In genomic region chr10:78914060-78914378, GRCh38 we compare ENCODE assay signal across 13 cellular contexts.
"Had no signal": no experiment of that assay in that cellular context is flagged by ENCODE, and none has a peak within 500 bp of the region (broad histone marks: within the 10 kb centered on the region; RNA-seq: fewer than 3 reads in every experiment).

No MANE protein-coding gene starts in this region.

- H3K36me3 ChIP-seq: adrenal gland, prostate gland, transverse colon had no signal

- H3K4me3 Mint-ChIP-seq: central memory CD8-positive, alpha-beta T cell; dendritic cell treated with granulocyte-macrophage colony-stimulating factor and Interleukin-4, amounts not matched to agents 40 ng/mL and 50 ng/mL, for 4 days; effector memory CD8-positive, alpha-beta T cell; naive B cell; stimulated activated memory B cell treated with anti-CD40 and anti-IgM and Interleukin-4, amounts not matched to agents 10 μg/mL and 1 μg/mL and 100 μg/mL, for 72 hours had no signal

- H3K4me1 Mint-ChIP-seq: central memory CD8-positive, alpha-beta T cell; naive B cell; stimulated activated memory B cell treated with anti-CD40 and anti-IgM and Interleukin-4, amounts not matched to agents 10 μg/mL and 1 μg/mL and 100 μg/mL, for 72 hours had no signal

- DNase-seq: activated CD4-positive, alpha-beta T cell treated with anti-CD3 and anti-CD28 coated beads, Interleukin-2, amount 50 U/mL, for 1 hour; activated naive CD4-positive, alpha-beta T cell treated with anti-CD3 and anti-CD28 coated beads, Interleukin-2, amount 50 U/mL, for 16 hours; effector memory CD8-positive, alpha-beta T cell; erythroblast; naive B cell; stimulated activated CD4-positive, alpha-beta T cell treated with anti-CD3 and anti-CD28 coated beads, Interleukin-1b, Interleukin-23, amount 100 ng/mL, for 48 hours had no signal

- H3K9me3 Mint-ChIP-seq: central memory CD8-positive, alpha-beta T cell; dendritic cell treated with granulocyte-macrophage colony-stimulating factor and Interleukin-4, amounts not matched to agents 40 ng/mL and 50 ng/mL, for 4 days; effector memory CD8-positive, alpha-beta T cell; stimulated activated memory B cell treated with anti-CD40 and anti-IgM and Interleukin-4, amounts not matched to agents 10 μg/mL and 1 μg/mL and 100 μg/mL, for 72 hours had no signal

- H3K27me3 ChIP-seq: adrenal gland, transverse colon had no signal

- H3K27ac Mint-ChIP-seq: dendritic cell treated with granulocyte-macrophage colony-stimulating factor and Interleukin-4, amounts not matched to agents 40 ng/mL and 50 ng/mL, for 4 days; effector memory CD8-positive, alpha-beta T cell; naive B cell; stimulated activated memory B cell treated with anti-CD40 and anti-IgM and Interleukin-4, amounts not matched to agents 10 μg/mL and 1 μg/mL and 100 μg/mL, for 72 hours had no signal

- ATAC-seq: effector memory CD8-positive, alpha-beta T cell; stimulated activated memory B cell treated with anti-CD40 and anti-IgM and Interleukin-4, amounts not matched to agents 10 μg/mL and 1 μg/mL and 100 μg/mL, for 72 hours had no signal

- H3K27me3 Mint-ChIP-seq: central memory CD8-positive, alpha-beta T cell had no signal

- H3K4me3 ChIP-seq: adrenal gland, lung, prostate gland, transverse colon had no signal

- H3K9me3 ChIP-seq: adrenal gland, prostate gland, transverse colon had no signal

- H3K36me3 Mint-ChIP-seq: naive B cell; stimulated activated memory B cell treated with anti-CD40 and anti-IgM and Interleukin-4, amounts not matched to agents 10 μg/mL and 1 μg/mL and 100 μg/mL, for 72 hours had no signal

- H3K27ac ChIP-seq: adrenal gland, prostate gland, transverse colon had no signal

- H3K4me1 ChIP-seq: prostate gland had no signal
